23 cellular contexts compared by ENCODE assay signal in genomic region chr5:146025108-146025507, GRCh38.
DNase-seq lines count a peak whose midpoint lies in the region; ATAC-seq, FAIRE-seq and TF ChIP-seq lines count a peak whose summit lies in the region.
"Had no signal": no experiment of that assay in that cellular context is flagged by ENCODE, and none has a peak within 500 bp of the region (broad histone marks: within the 10 kb centered on the region; RNA-seq: fewer than 3 reads in every experiment).

No MANE protein-coding gene starts in this region.

- H3K27me3 ChIP-seq in heart left ventricle (no peaks in the 10 kb centered on the region), endothelial cell of umbilical vein (ENCODE audit: control insufficient read depth in 2 of 2, insufficient read depth in 2 of 2, low read length in 2 of 2) (no peaks in the 10 kb centered on the region), mucosa of rectum (ENCODE audit: control insufficient read depth in 2 of 2, insufficient read depth in 2 of 2, low read length in 2 of 2) (no peaks in the 10 kb centered on the region), BE2C (no peaks in the 10 kb centered on the region; the same call in 1 of the 2 replicates)
- H3K27me3 ChIP-seq: BLaER1, upper lobe of right lung had no signal

- 37 to 45% (median 41%) methylated on average over 3 of the region's 3 CpGs for WGBS in heart left ventricle, 4 donors

- POLR2A ChIA-PET in endothelial cell of umbilical vein (lab: Charles Lee) = no interaction called here

- TF ChIP-seq CTCF in heart left ventricle (IDR thresholded peaks at IDR 0.05) (no peak), endothelial cell of umbilical vein (IDR thresholded peaks at IDR 0.05; ENCODE audit: extremely low read depth in 1 of 2, insufficient read depth in 1 of 2, low read depth in 1 of 2, low read length in 2 of 2) (no peak), BE2C (IDR thresholded peaks at IDR 0.05; ENCODE audit: low read depth, low read length) (no peak)

- intact Hi-C loops in heart left ventricle (cut with DNase I) = no loop called here
- intact Hi-C loops in cardiac septum (cut with DNase I) = no loop called here
- intact Hi-C loops in endothelial cell of umbilical vein (cut with micrococcal nuclease) = no loop called here

- H3K79me2 ChIP-seq in endothelial cell of umbilical vein (ENCODE audit: control insufficient read depth, insufficient read depth, low read length) = no peaks in the 10 kb centered on the region

- H3K4me1 ChIP-seq in heart left ventricle = peaks cover 0 to 6% (median 0%) of the 10 kb centered on the region in 12 donors
- H3K4me1 ChIP-seq in endothelial cell of umbilical vein (ENCODE audit: control insufficient read depth, extremely low read depth, insufficient read depth, low read length) = no peaks in the 10 kb centered on the region
- H3K4me1 ChIP-seq in mucosa of rectum (ENCODE audit: control insufficient read depth in 2 of 2, insufficient read depth in 2 of 2, low read length in 2 of 2) = peaks cover 26 to 36% of the 10 kb centered on the region in 2 donors
- H3K4me1 ChIP-seq in BE2C = no peaks in the 10 kb centered on the region
- H3K4me1 ChIP-seq: BLaER1, upper lobe of right lung had no signal

- H3K27ac ChIP-seq in heart left ventricle = peak overlapping the region in 2 of 12 donors; percentile 42 to 50
- no peak overlapping the region for H3K27ac ChIP-seq in endothelial cell of umbilical vein (ENCODE audit: insufficient read depth, low read depth, low read length)
- peak overlapping the region; percentile 28 to 61 for H3K27ac ChIP-seq in mucosa of rectum (ENCODE audit: low read depth in 2 of 2, low read length in 2 of 2)
- H3K27ac ChIP-seq: BLaER1, upper lobe of right lung had no signal

- no peaks in the 10 kb centered on the region for H4K20me1 ChIP-seq in endothelial cell of umbilical vein (replicated peaks; ENCODE audit: control insufficient read depth, extremely low read depth, insufficient read depth, low read length)
- H4K20me1 ChIP-seq: BLaER1 had no signal

- no peak overlapping the region for H3K9ac ChIP-seq in endothelial cell of umbilical vein (replicated peaks; ENCODE audit: extremely low read depth, insufficient read depth, low read length)
- H3K9ac ChIP-seq in mucosa of rectum (ENCODE audit: low read depth in 1 of 2, low read length in 2 of 2) = no peak overlapping the region
- H3K9ac ChIP-seq: BLaER1 had no signal

- BruUV-seq in endothelial cell of umbilical vein (replicated peaks; lab: Mats Ljungman, UMichigan) = no TSS peak

- H3K9me3 ChIP-seq in heart left ventricle (no peaks in the 10 kb centered on the region), endothelial cell of umbilical vein (replicated peaks; ENCODE audit: control insufficient read depth, insufficient read depth, low read length) (no peaks in the 10 kb centered on the region), mucosa of rectum (ENCODE audit: control insufficient read depth in 2 of 2, low read length in 2 of 2) (no peaks in the 10 kb centered on the region), BE2C (no peaks in the 10 kb centered on the region)
- H3K9me3 ChIP-seq: BLaER1, upper lobe of right lung had no signal

- ATAC-seq in heart left ventricle = peak; percentile 93 to 97 (median 94)
- ATAC-seq: activated CD8-positive, alpha-beta T cell treated with anti-CD3 and anti-CD28 coated beads, Interleukin-2, amount 10 ng/mL, durations not matched to agents 7 days and 5 days; HCT116; stimulated activated naive CD8-positive, alpha-beta T cell treated with anti-CD3 and anti-CD28 coated beads, Interleukin-15, amount 100 ng/mL, for 72 hours; upper lobe of right lung had no signal

- no peak overlapping the region for H3K4me2 ChIP-seq in endothelial cell of umbilical vein (ENCODE audit: insufficient read depth, low read length)
- H3K4me2 ChIP-seq: BLaER1 had no signal

- no peak for TF ChIP-seq POLR2A in heart left ventricle (IDR thresholded peaks at IDR 0.05)
- TF ChIP-seq POLR2A in endothelial cell of umbilical vein (IDR thresholded peaks at IDR 0.05; ENCODE audit: low read depth, low read length) = no peak

- H3K9me1 ChIP-seq in endothelial cell of umbilical vein (replicated peaks; ENCODE audit: control insufficient read depth, extremely low read depth, insufficient read depth, low read length) = no peaks in the 10 kb centered on the region

- no peaks in the 10 kb centered on the region for H3K36me3 ChIP-seq in heart left ventricle
- no peaks in the 10 kb centered on the region for H3K36me3 ChIP-seq in endothelial cell of umbilical vein (ENCODE audit: control insufficient read depth in 2 of 2, extremely low read depth in 1 of 2, insufficient read depth in 2 of 2, low read length in 2 of 2)
- peaks cover 1 to 2% of the 10 kb centered on the region in 2 donors for H3K36me3 ChIP-seq in mucosa of rectum (ENCODE audit: control insufficient read depth in 2 of 2, insufficient read depth in 2 of 2, low read length in 2 of 2)
- H3K36me3 ChIP-seq in BE2C = no peaks in the 10 kb centered on the region
- H3K36me3 ChIP-seq: BLaER1, upper lobe of right lung had no signal

- CTCF ChIA-PET in endothelial cell of umbilical vein (lab: Charles Lee) = interaction anchor here (2.6 kb wide), 1 partner anchor 16 kb away, joined by 9 read pairs; no protein-coding TSS in a partner anchor

- FAIRE-seq in endothelial cell of umbilical vein (lab: Jason Lieb, UNC) = no peak

- DNase-seq in heart left ventricle = peak in 4 of 5 donors; percentile 29 to 80 (median 52)
- no peak for DNase-seq in cardiac septum (ENCODE audit: low spot score)
- DNase-seq in endothelial cell of umbilical vein (ENCODE audit: low read depth, low spot score) = peak; percentile 93
- DNase-seq in HK-2 (ENCODE audit: unreplicated experiment) = no peak
- DNase-seq in DMS153 treated with DMSO at 0.1 percent for 48 hours (lab: John Stamatoyannopoulos, UW; ENCODE audit: unreplicated experiment) = no peak
- no peak for DNase-seq in inferior parietal cortex (ENCODE audit: extremely low spot score)
- no peak for DNase-seq in BE2C
- DNase-seq: activated CD4-positive, CD25-positive, alpha-beta regulatory T cell treated with anti-CD3 and anti-CD28 coated beads, Interleukin-2, amount 50 U/mL, for 72 hours; activated CD8-positive, alpha-beta T cell treated with anti-CD3 and anti-CD28 coated beads, Interleukin-2, amount 10 ng/mL, durations not matched to agents 7 days and 5 days; activated gamma-delta T cell treated with Interleukin-2 at 50 U/mL for 16 hours; cortex of kidney; Kasumi-1; NCI-H187; occipital lobe; retina; SHP77; stimulated activated CD4-positive, alpha-beta T cell treated with anti-CD3 and anti-CD28 coated beads, Interleukin-12 subunit alpha, Interleukin-12 subunit beta, amount 100 ng/mL, for 4 hours; stimulated activated naive CD8-positive, alpha-beta T cell treated with anti-CD3 and anti-CD28 coated beads, Interleukin-15, amount 100 ng/mL, for 72 hours; SW 1271; upper lobe of right lung had no signal

- H2AFZ ChIP-seq in endothelial cell of umbilical vein (ENCODE audit: low read depth, low read length) = no peak overlapping the region

- dilution Hi-C loops in endothelial cell of umbilical vein (cut with MboI; ENCODE audit: extremely low pct_ligation_motif_present, low sequenced_read_pairs) = no loop called here

- no peak overlapping the region for H3K4me3 ChIP-seq in heart left ventricle
- no peak overlapping the region for H3K4me3 ChIP-seq in endothelial cell of umbilical vein (replicated peaks in 1 of 3; ENCODE audit: insufficient read depth in 1 of 3, low read depth in 1 of 3, low read length in 3 of 3)
- no peak overlapping the region for H3K4me3 ChIP-seq in mucosa of rectum (ENCODE audit: low read length in 2 of 2)
- H3K4me3 ChIP-seq in BE2C (ENCODE audit: low read depth, low read length) = no peak overlapping the region
- H3K4me3 ChIP-seq: BLaER1, upper lobe of right lung had no signal

TF ChIP-seq in endothelial cell of umbilical vein, 7 proteins besides CTCF, POLR2A, EP300 and RAD21:
- TF ChIP-seq EZH2 (IDR thresholded peaks at IDR 0.05; ENCODE audit: borderline replicate concordance, low read depth, low read length, severe bottlenecking) = no peak
- TF ChIP-seq JUN (IDR thresholded peaks at IDR 0.05; ENCODE audit: borderline replicate concordance, insufficient read depth, insufficient read length, low read depth) = no peak
- TF ChIP-seq FOS (IDR thresholded peaks at IDR 0.05; ENCODE audit: borderline replicate concordance, insufficient read depth, low read length) = no peak
- no peak for TF ChIP-seq MYC (IDR thresholded peaks at IDR 0.05; ENCODE audit: low read depth, low read length)
- TF ChIP-seq GATA2 (IDR thresholded peaks at IDR 0.05; ENCODE audit: insufficient read depth, insufficient read length, low read depth, low read length) = no peak
- no peak for TF ChIP-seq MAX (IDR thresholded peaks at IDR 0.05; ENCODE audit: insufficient read depth, insufficient read length)
- no peak for TF ChIP-seq POLR2AphosphoS5 (IDR thresholded peaks at IDR 0.05; ENCODE audit: insufficient read depth, low read depth, low read length)

Comparison
In these comparisons a context has a peak if more than half of its experiments do, and no peak if none do; other contexts are left out.
1. DNase-seq: peak in heart left ventricle (4 of 5) and endothelial cell of umbilical vein (single experiment); none in cardiac septum (single experiment), HK-2 (single experiment), DMS153 treated with DMSO at 0.1 percent for 48 hours (single experiment), inferior parietal cortex (single experiment) and BE2C (single experiment).